In genomic region chr12:111014547-111014946, GRCh38 we compare ENCODE assay signal across 1 cellular context.
TF ChIP-seq lines count a peak whose summit lies in the region.

No MANE protein-coding gene starts in this region.

TF ChIP-seq in WTC11, 78 proteins besides CTCF, POLR2A, EP300 and RAD21 (continued from another document):
- no peak for TF ChIP-seq ATF6 (CRISPR knock-in tag; IDR thresholded peaks at IDR 0.05)
- TF ChIP-seq KAT7 (CRISPR knock-in tag; IDR thresholded peaks at IDR 0.05; ENCODE audit: borderline replicate concordance): no peak
- TF ChIP-seq CREB1 (CRISPR knock-in tag; IDR thresholded peaks at IDR 0.05): no peak
- TF ChIP-seq NFE2L1 (CRISPR knock-in tag; IDR thresholded peaks at IDR 0.05): no peak
- no peak for TF ChIP-seq NFATC4 (CRISPR knock-in tag; IDR thresholded peaks at IDR 0.05)
- TF ChIP-seq TEAD1 (CRISPR knock-in tag; IDR thresholded peaks at IDR 0.05): no peak
- TF ChIP-seq ZNF263 (CRISPR knock-in tag; IDR thresholded peaks at IDR 0.05; ENCODE audit: low read depth): no peak
- TF ChIP-seq PRRX2 (CRISPR knock-in tag; IDR thresholded peaks at IDR 0.05): no peak
- no peak for TF ChIP-seq E2F1 (CRISPR knock-in tag; IDR thresholded peaks at IDR 0.05)
- TF ChIP-seq E2F4 (CRISPR knock-in tag; IDR thresholded peaks at IDR 0.05; ENCODE audit: borderline replicate concordance, low read depth): no peak
- TF ChIP-seq AR (CRISPR knock-in tag; IDR thresholded peaks at IDR 0.05): no peak
